16 cellular contexts compared by ENCODE assay signal in genomic region chr4:168432419-168433146, GRCh38.
"Had no signal": no experiment of that assay in that cellular context is flagged by ENCODE, and none has a peak within 500 bp of the region (broad histone marks: within the 10 kb centered on the region; RNA-seq: fewer than 3 reads in every experiment).

No MANE protein-coding gene starts in this region.

- H3K4me3 Mint-ChIP-seq: activated CD4-positive, alpha-beta T cell treated with anti-CD3 and anti-CD28 coated beads, Interleukin-2, amount 10 ng/mL, durations not matched to agents 24 days and 14 days; activated CD8-positive, alpha-beta T cell treated with anti-CD3 and anti-CD28 coated beads for 36 hours; activated naive CD4-positive, alpha-beta T cell treated with anti-CD3 and anti-CD28 coated beads for 36 hours; central memory CD8-positive, alpha-beta T cell; natural killer cell treated with Interleukin-12 subunit alpha and Interleukin-12 subunit beta and Interleukin-15 and Interleukin-18, amount 100 ng/mL, for 72 hours had no signal

- H3K9me3 Mint-ChIP-seq: activated CD4-positive, alpha-beta T cell treated with anti-CD3 and anti-CD28 coated beads, Interleukin-2, amount 10 ng/mL, durations not matched to agents 24 days and 14 days; activated CD8-positive, alpha-beta T cell treated with anti-CD3 and anti-CD28 coated beads for 36 hours; activated naive CD4-positive, alpha-beta T cell treated with anti-CD3 and anti-CD28 coated beads for 36 hours; activated T-helper 2 cell treated with anti-CD3 and anti-CD28 coated beads, Interferon-gamma antibody, Interleukin-2, Interleukin-4, amounts not matched to agents 10 μg/mL and 5 μg/mL and 100 μg/mL, durations not matched to agents 14 hours and 24 hours and 36 hours; central memory CD8-positive, alpha-beta T cell; natural killer cell treated with Interleukin-12 subunit alpha and Interleukin-12 subunit beta and Interleukin-15 and Interleukin-18, amount 100 ng/mL, for 72 hours had no signal

- H2AFZ ChIP-seq: parathyroid adenoma had no signal

- H3K4me3 ChIP-seq: body of pancreas, coronary artery, upper lobe of right lung had no signal

- H3K27ac Mint-ChIP-seq: activated CD4-positive, alpha-beta T cell treated with anti-CD3 and anti-CD28 coated beads, Interleukin-2, amount 10 ng/mL, durations not matched to agents 24 days and 14 days; activated CD8-positive, alpha-beta T cell treated with anti-CD3 and anti-CD28 coated beads for 36 hours; activated naive CD4-positive, alpha-beta T cell treated with anti-CD3 and anti-CD28 coated beads for 36 hours; activated T-helper 2 cell treated with anti-CD3 and anti-CD28 coated beads, Interferon-gamma antibody, Interleukin-2, Interleukin-4, amounts not matched to agents 10 μg/mL and 5 μg/mL and 100 μg/mL, durations not matched to agents 14 hours and 24 hours and 36 hours; natural killer cell treated with Interleukin-12 subunit alpha and Interleukin-12 subunit beta and Interleukin-15 and Interleukin-18, amount 100 ng/mL, for 72 hours had no signal

- H3K4me1 ChIP-seq: body of pancreas, parathyroid adenoma, upper lobe of right lung had no signal

- DNase-seq: activated CD4-positive, alpha-beta T cell treated with anti-CD3 and anti-CD28 coated beads, Interleukin-2, amount 10 ng/mL, durations not matched to agents 24 days and 14 days; activated CD8-positive, alpha-beta T cell treated with anti-CD3 and anti-CD28 coated beads for 36 hours; activated naive CD4-positive, alpha-beta T cell treated with anti-CD3 and anti-CD28 coated beads for 36 hours; activated T-cell treated with anti-CD3 and anti-CD28 coated beads, Interleukin-2, amount 50 U/mL, for 1 hour; body of pancreas; left cardiac atrium; mesenchymal stem cell; stimulated activated CD8-positive, alpha-beta memory T cell treated with anti-CD3 and anti-CD28 coated beads, Interleukin-4, amount 100 ng/mL, for 48 hours; stimulated activated naive CD4-positive, alpha-beta T cell; T1000; upper lobe of right lung had no signal

- H3K9me3 ChIP-seq: upper lobe of right lung had no signal

- H3K27me3 Mint-ChIP-seq: activated CD4-positive, alpha-beta T cell treated with anti-CD3 and anti-CD28 coated beads, Interleukin-2, amount 10 ng/mL, durations not matched to agents 24 days and 14 days; activated CD8-positive, alpha-beta T cell treated with anti-CD3 and anti-CD28 coated beads for 36 hours; central memory CD8-positive, alpha-beta T cell; natural killer cell treated with Interleukin-12 subunit alpha and Interleukin-12 subunit beta and Interleukin-15 and Interleukin-18, amount 100 ng/mL, for 72 hours had no signal

- H3K9ac ChIP-seq: parathyroid adenoma had no signal

- H3K27ac ChIP-seq: body of pancreas, coronary artery, parathyroid adenoma, upper lobe of right lung had no signal

- H3K79me2 ChIP-seq: parathyroid adenoma had no signal

- H3K27me3 ChIP-seq: body of pancreas, upper lobe of right lung had no signal
